ENCODE assay signal across 1 cellular context in the genomic region with DNA sequence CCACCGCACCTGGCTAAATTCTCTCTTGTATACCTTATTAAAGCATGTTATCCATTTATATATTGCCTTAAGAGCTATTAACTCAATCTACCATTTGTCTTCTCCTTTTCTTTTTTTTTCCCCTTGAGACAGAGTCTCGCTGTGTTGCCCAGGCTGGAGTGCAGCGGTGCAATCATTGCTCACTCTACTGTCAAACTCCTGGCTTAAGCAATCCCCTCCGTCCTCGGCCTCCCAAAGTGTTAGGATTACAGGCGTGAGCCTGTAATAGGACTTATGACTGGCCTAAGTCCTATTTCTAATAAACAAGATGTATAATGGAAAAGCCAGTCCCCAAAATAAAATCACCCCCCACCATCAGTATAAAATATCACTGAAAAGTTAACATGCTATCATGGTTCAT.
TF ChIP-seq lines count a peak whose summit lies in the region.

No MANE protein-coding gene starts in this region.

TF ChIP-seq in HepG2, 621 proteins besides CTCF, POLR2A, EP300 and RAD21 (continued from another document):
- TF ChIP-seq MYC (CRISPR knock-in tag; IDR thresholded peaks at IDR 0.05; ENCODE audit: borderline replicate concordance) (0 out of 2 replicates have a peak, but pooled peaks have one; percentile 14), ZSCAN25 (CRISPR knock-in tag; IDR thresholded peaks at IDR 0.05) (0 out of 2 replicates have a peak, but pooled peaks have one; percentile 23), ZSCAN21 (CRISPR knock-in tag; IDR thresholded peaks at IDR 0.05; ENCODE audit: borderline replicate concordance) (0 out of 2 replicates have a peak, but pooled peaks have one; percentile 27), NRL (CRISPR knock-in tag; IDR thresholded peaks at IDR 0.05; ENCODE audit: borderline replicate concordance) (peak; percentile 39; the same call in 1 of the 2 replicates), CC2D1A (CRISPR knock-in tag; IDR thresholded peaks at IDR 0.05) (0 out of 2 replicates have a peak, but pooled peaks have one; percentile 60)
- TF ChIP-seq, protein P1, sequence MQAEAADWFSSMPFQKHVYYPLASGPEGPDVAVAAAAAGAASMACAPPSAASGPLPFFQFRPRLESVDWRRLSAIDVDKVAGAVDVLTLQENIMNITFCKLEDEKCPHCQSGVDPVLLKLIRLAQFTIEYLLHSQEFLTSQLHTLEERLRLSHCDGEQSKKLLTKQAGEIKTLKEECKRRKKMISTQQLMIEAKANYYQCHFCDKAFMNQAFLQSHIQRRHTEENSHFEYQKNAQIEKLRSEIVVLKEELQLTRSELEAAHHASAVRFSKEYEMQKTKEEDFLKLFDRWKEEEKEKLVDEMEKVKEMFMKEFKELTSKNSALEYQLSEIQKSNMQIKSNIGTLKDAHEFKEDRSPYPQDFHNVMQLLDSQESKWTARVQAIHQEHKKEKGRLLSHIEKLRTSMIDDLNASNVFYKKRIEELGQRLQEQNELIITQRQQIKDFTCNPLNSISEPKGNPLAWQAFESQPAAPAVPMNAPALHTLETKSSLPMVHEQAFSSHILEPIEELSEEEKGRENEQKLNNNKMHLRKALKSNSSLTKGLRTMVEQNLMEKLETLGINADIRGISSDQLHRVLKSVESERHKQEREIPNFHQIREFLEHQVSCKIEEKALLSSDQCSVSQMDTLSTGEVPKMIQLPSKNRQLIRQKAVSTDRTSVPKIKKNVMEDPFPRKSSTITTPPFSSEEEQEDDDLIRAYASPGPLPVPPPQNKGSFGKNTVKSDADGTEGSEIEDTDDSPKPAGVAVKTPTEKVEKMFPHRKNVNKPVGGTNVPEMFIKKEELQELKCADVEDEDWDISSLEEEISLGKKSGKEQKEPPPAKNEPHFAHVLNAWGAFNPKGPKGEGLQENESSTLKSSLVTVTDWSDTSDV (CRISPR knock-in tag; IDR thresholded peaks at IDR 0.05): 0 out of 2 replicates have a peak, but pooled peaks have one; percentile 55
- TF ChIP-seq, protein P2, sequence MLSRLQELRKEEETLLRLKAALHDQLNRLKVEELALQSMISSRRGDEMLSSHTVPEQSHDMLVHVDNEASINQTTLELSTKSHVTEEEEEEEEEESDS (CRISPR knock-in tag; IDR thresholded peaks at IDR 0.05; ENCODE audit: borderline replicate concordance): no peak
